Comparison of ENCODE assay signal across 20 cellular contexts in genomic region chr9:131491001-131491710, GRCh38. TPM values are rescaled to one million over a fixed set of nuclear protein-coding genes. Genes with fewer than 3 reads are reported as not detected.
"Had no signal": no experiment of that assay in that cellular context is flagged by ENCODE, and none has a peak within 500 bp of the region (broad histone marks: within the 10 kb centered on the region; RNA-seq: fewer than 3 reads in every experiment).

No MANE protein-coding gene starts in this region.

- DNase-seq: activated CD4-positive, CD25-positive, alpha-beta regulatory T cell treated with anti-CD3 and anti-CD28 coated beads, Interleukin-2, amount 50 U/mL, for 72 hours; activated naive CD4-positive, alpha-beta T cell treated with anti-CD3 and anti-CD28 coated beads, Interleukin-2, amount 50 U/mL, for 16 hours; cerebellar nuclear complex; dermis blood vessel endothelial cell; naive B cell; retina; stimulated activated CD4-positive, alpha-beta T cell treated with anti-CD3 and anti-CD28 coated beads, Interleukin-15, amount 100 ng/mL, for 24 hours; stimulated activated CD4-positive, alpha-beta T cell treated with anti-CD3 and anti-CD28 coated beads, Interleukin-4, amount 100 ng/mL, for 1 hour; stimulated activated naive CD4-positive, alpha-beta T cell treated with Interleukin-2 at 50 U/mL for 16 hours; T-cell had no signal

- H3K27ac Mint-ChIP-seq: type B pancreatic cell had no signal

- ATAC-seq: activated T-helper 17 cell treated with anti-CD3 and anti-CD28 coated beads, Interleukin-2, amount 50 U/mL, for 72 hours; esophagus mucosa; left lobe of liver; T-cell had no signal

- H2AFZ ChIP-seq: hepatocyte had no signal

- H3K4me3 Mint-ChIP-seq: activated T-helper 17 cell treated with anti-CD3 and anti-CD28 coated beads, Interleukin-2, amount 50 U/mL, for 72 hours; T-cell; type B pancreatic cell had no signal

- H3K4me3 ChIP-seq: hepatocyte had no signal

- H3K27ac ChIP-seq: hepatocyte had no signal

- H3K9me3 Mint-ChIP-seq: activated T-helper 17 cell treated with anti-CD3 and anti-CD28 coated beads, Interleukin-2, amount 50 U/mL, for 72 hours; naive B cell; T-cell; type B pancreatic cell had no signal

- H3K4me2 ChIP-seq: hepatocyte had no signal

- H3K27me3 ChIP-seq: hepatocyte had no signal

- H3K27me3 Mint-ChIP-seq: activated T-helper 17 cell treated with anti-CD3 and anti-CD28 coated beads, Interleukin-2, amount 50 U/mL, for 72 hours; naive B cell; T-cell; type B pancreatic cell had no signal

RNA-seq across cellular contexts. Expression of gene PRRT1B, which starts 54.2 kb away (rescaled TPM):
- total RNA-seq: activated CD8-positive, alpha-beta memory T cell treated with anti-CD3 and anti-CD28 coated beads for 36 hours; activated T-helper 17 cell treated with anti-CD3 and anti-CD28 coated beads, Interleukin-2, amount 50 U/mL, for 72 hours; dermis blood vessel endothelial cell; esophagus mucosa; lung microvascular endothelial cell; mononuclear cell; skeletal muscle tissue; T-cell had no signal
- polyA plus RNA-seq: keratinocyte had no signal
